ENCODE assay signal across 1 cellular context in genomic region chr12:101691697-101692096, GRCh38.
TF ChIP-seq lines count a peak whose summit lies in the region.

No MANE protein-coding gene starts in this region.

TF ChIP-seq in GM23338, 12 proteins besides CTCF, POLR2A, EP300 and RAD21 (continued from another document):
- TF ChIP-seq ZNF462 (CRISPR knock-in tag; IDR thresholded peaks at IDR 0.05) (no peak), EZH2phosphoT487 (IDR thresholded peaks at IDR 0.05; ENCODE audit: unreplicated experiment) (no peak), NANOG (IDR thresholded peaks at IDR 0.05; ENCODE audit: borderline replicate concordance) (no peak), POLR2AphosphoS5 (IDR thresholded peaks at IDR 0.05; ENCODE audit: low read depth) (no peak), JUNB (IDR thresholded peaks at IDR 0.05; ENCODE audit: unreplicated experiment) (no peak)
